ENCODE assay signal across 9 cellular contexts in the genomic region with DNA sequence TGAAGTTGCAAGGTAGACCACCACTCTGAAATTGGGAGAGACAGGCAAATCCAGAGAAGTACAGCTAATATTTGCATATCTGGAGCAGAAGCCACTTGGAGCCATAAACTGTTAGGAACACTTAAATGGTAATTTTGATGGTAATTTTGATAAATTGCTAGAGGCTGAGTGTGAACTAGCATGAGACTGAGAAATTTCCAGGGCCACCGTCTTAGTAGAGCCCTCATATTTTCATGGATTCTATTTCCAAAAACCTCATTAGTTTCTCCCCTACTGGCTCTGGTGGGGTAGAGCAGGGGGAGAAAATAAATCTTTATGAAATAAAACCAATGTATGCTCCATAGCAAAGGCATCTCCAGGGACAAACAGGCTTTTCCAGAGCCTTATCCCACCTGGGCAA.
"Had no signal": no experiment of that assay in that cellular context is flagged by ENCODE, and none has a peak within 500 bp of the region (broad histone marks: within the 10 kb centered on the region; RNA-seq: fewer than 3 reads in every experiment).

No MANE protein-coding gene starts in this region.

- H3K4me3 ChIP-seq: GM23248, GM23338, HAP-1 had no signal

- H3K27ac ChIP-seq: GM23248 had no signal

- H3K9me3 ChIP-seq: HAP-1 had no signal

- H3K4me2 ChIP-seq: GM23338 had no signal

- DNase-seq: GM23248, GOT3, H7, H9, HCEC 1CT, HFFc6 had no signal

- ATAC-seq: GM23338, HCT116 had no signal

- H3K36me3 ChIP-seq: HAP-1 had no signal

- H3K9ac ChIP-seq: GM23248 had no signal

- H3K4me1 ChIP-seq: HAP-1 had no signal

- H2AFZ ChIP-seq: GM23248, GM23338 had no signal
